Comparison of ENCODE assay signal across 8 cellular contexts in genomic region chr1:94931254-94931841, GRCh38.
"Had no signal": no experiment of that assay in that cellular context is flagged by ENCODE, and none has a peak within 500 bp of the region (broad histone marks: within the 10 kb centered on the region; RNA-seq: fewer than 3 reads in every experiment).

No MANE protein-coding gene starts in this region.

- H3K4me3 ChIP-seq: GM23248, HAP-1 had no signal

- FAIRE-seq: HTR-8/SVneo had no signal

- H2AFZ ChIP-seq: GM23248 had no signal

- H3K9me3 ChIP-seq: HAP-1 had no signal

- H3K27ac ChIP-seq: GM23248 had no signal

- H3K36me3 ChIP-seq: HAP-1 had no signal

- ATAC-seq: HCT116 had no signal

- DNase-seq: GM23248, H7, HFFc6, IMR-90, KBM-7 had no signal

- H3K9ac ChIP-seq: GM23248 had no signal
